In the genomic region with DNA sequence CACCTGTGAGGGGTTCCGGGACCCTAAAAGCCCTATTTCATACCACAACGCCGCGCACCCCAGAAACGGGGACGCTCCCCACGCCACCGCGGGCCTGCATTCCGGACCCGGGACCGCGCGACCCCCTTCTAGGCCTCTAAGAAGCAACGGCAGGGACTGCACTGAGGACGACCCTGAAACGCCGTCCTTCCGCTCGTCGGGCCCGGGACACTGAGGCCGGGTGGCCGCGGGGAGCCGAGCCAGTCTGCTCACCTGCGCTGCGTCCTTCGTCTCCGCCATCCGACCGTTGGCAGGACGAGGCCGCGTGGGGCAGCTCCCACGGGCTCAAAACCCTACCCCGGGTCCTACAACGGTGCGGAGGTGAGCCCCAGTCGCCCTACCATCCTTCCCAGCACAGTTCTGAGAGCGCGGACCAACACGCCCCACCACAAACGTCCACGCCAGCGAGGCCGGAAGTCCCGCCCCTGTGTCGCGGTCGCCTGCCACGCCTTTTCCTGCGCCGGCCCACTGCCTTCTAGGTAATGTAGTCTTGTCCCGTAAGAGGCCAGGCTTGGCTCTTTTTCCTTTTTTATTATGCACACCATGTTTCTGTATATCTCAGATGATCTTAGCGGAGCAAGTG, we compare ENCODE assay signal across 8 cellular contexts. TPM values are rescaled to one million over a fixed set of nuclear protein-coding genes. Genes with fewer than 3 reads are reported as not detected.
DNase-seq lines count a peak whose midpoint lies in the region; ATAC-seq, FAIRE-seq and TF ChIP-seq lines count a peak whose summit lies in the region.

A gene (minus strand): TSS at position 460 of the 622 bp plus-strand sequence. CDS start 181 bp downstream, at position 279.

- WGBS in right cardiac atrium, result under 1% methylated on average over 56 of the region's 56 CpGs

- no peaks in the 10 kb centered on the region for H3K27me3 ChIP-seq in right cardiac atrium (ENCODE audit: control insufficient read depth, insufficient read depth)

- peaks cover 6% of the 10 kb centered on the region for H3K4me1 ChIP-seq in right cardiac atrium (ENCODE audit: control insufficient read depth, insufficient read depth, low read length)

- peak; percentile 77 for TF ChIP-seq POLR2A in GM12892 (IDR thresholded peaks at IDR 0.05; ENCODE audit: low read depth, low read length)

- H3K27ac ChIP-seq in right cardiac atrium (ENCODE audit: low read length), result peak within 1 kb of the TSS; percentile 10

- intact Hi-C loops in right cardiac atrium (cut with DNase I), result no loop called here

- H3K4me3 ChIP-seq in right cardiac atrium (ENCODE audit: low read length), result peak within 1 kb of the TSS; percentile 66

- ATAC-seq in HG02840 (IDR thresholded peaks at IDR 0.05; ENCODE audit: low FRiP score, unreplicated experiment) (peak; percentile 96), right cardiac atrium (peak; percentile 99 to 100)

- peak; percentile 97 for FAIRE-seq in GM12892 (lab: Jason Lieb, UNC)
- FAIRE-seq in urothelium cell line (lab: Jason Lieb, UNC), result no peak

- H3K9me3 ChIP-seq in right cardiac atrium (ENCODE audit: control insufficient read depth, low read length), result no peaks in the 10 kb centered on the region

- DNase-seq in GM12892 (ENCODE audit: insufficient read length) (peak; percentile 83), NCI-H146 treated with DMSO at 0.1 percent for 48 hours (lab: John Stamatoyannopoulos, UW; ENCODE audit: unreplicated experiment) (peak; percentile 67), T-helper 2 cell (peak; percentile 67 to 91 (median 81)), anterior cingulate cortex (lab: John Stamatoyannopoulos, UW) (peak; percentile 23 to 92 (median 77)), right cardiac atrium (peak; percentile 94 to 97 (median 97)), pulmonary artery endothelial cell (ENCODE audit: low read depth, low spot score) (peak; percentile 64), urothelium cell line (ENCODE audit: low spot score) (peak; percentile 92)

RNA-seq across cellular contexts. Expression of the gene that starts here (rescaled TPM):
- 6.0 TPM for polyA plus RNA-seq in GM12892 (2012; ENCODE audit: missing spikeins)
- total RNA-seq in right cardiac atrium (1 to 10 TPM; 6.7 to 9.5 (median 7.9) TPM), pulmonary artery endothelial cell (5.3 and 6.3 TPM in 2 replicates)
- polyA plus RNA-seq in right cardiac atrium, result 3.1 TPM

Comparison
In these comparisons a context has a peak if more than half of its experiments do, and no peak if none do; other contexts are left out.
1. Peak in every context shown above with its lines: DNase-seq, ATAC-seq, H3K4me3 ChIP-seq and H3K27ac ChIP-seq.